ENCODE assay signal across 23 cellular contexts in the genomic region with DNA sequence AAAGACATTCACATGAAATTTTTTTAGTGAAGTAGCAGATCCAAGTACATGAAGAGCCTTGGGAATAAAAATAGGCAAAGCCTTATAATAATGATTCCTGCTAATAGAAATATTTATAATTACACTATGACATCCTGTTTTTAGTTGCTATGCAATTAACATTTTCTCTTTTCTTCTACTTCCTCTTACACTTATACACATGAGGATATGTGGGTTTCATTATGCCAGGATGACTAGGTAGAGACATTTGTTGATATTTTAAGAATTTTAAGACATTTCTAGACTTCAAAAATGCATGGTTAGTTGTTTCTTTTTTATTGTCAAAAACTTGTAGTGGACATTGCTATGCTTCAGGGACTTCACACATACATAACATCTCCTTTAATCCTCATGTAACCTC.
"Had no signal": no experiment of that assay in that cellular context is flagged by ENCODE, and none has a peak within 500 bp of the region (broad histone marks: within the 10 kb centered on the region; RNA-seq: fewer than 3 reads in every experiment).

No MANE protein-coding gene starts in this region.

- H3K27me3 ChIP-seq: brain microvascular endothelial cell, left lung, tibial nerve, vagina had no signal

- H3K4me3 ChIP-seq: coronary artery, left lung, mucosa of descending colon, tibial nerve, vagina had no signal

- H3K4me1 Mint-ChIP-seq: activated CD4-positive, alpha-beta T cell treated with anti-CD3 and anti-CD28 coated beads, Interleukin-2, amount 10 ng/mL, durations not matched to agents 24 days and 14 days; central memory CD8-positive, alpha-beta T cell; natural killer cell had no signal

- H3K27ac Mint-ChIP-seq: activated CD4-positive, alpha-beta T cell treated with anti-CD3 and anti-CD28 coated beads, Interleukin-2, amount 10 ng/mL, durations not matched to agents 24 days and 14 days; activated CD8-positive, alpha-beta T cell treated with anti-CD3 and anti-CD28 coated beads, Interleukin-2, amount 10 ng/mL, durations not matched to agents 7 days and 5 days; activated naive CD8-positive, alpha-beta T cell treated with anti-CD3 and anti-CD28 coated beads for 36 hours; natural killer cell had no signal

- H3K4me3 Mint-ChIP-seq: activated CD4-positive, alpha-beta T cell treated with anti-CD3 and anti-CD28 coated beads, Interleukin-2, amount 10 ng/mL, durations not matched to agents 24 days and 14 days; activated CD8-positive, alpha-beta T cell treated with anti-CD3 and anti-CD28 coated beads, Interleukin-2, amount 10 ng/mL, durations not matched to agents 7 days and 5 days; activated naive CD8-positive, alpha-beta T cell treated with anti-CD3 and anti-CD28 coated beads for 36 hours; central memory CD8-positive, alpha-beta T cell; natural killer cell had no signal

- H3K9me3 ChIP-seq: left lung, mucosa of descending colon, tibial nerve, vagina had no signal

- DNase-seq: activated CD4-positive, alpha-beta T cell treated with anti-CD3 and anti-CD28 coated beads, Interleukin-2, amount 10 ng/mL, durations not matched to agents 24 days and 14 days; activated CD4-positive, CD25-positive, alpha-beta regulatory T cell; activated CD8-positive, alpha-beta memory T cell treated with anti-CD3 and anti-CD28 coated beads, Interleukin-2, amount 50 U/mL, for 48 hours; activated CD8-positive, alpha-beta T cell treated with anti-CD3 and anti-CD28 coated beads, Interleukin-2, amount 10 ng/mL, durations not matched to agents 7 days and 5 days; activated gamma-delta T cell treated with Interleukin-2 at 50 U/mL for 16 hours; activated naive CD8-positive, alpha-beta T cell treated with anti-CD3 and anti-CD28 coated beads for 36 hours; amygdala; brain microvascular endothelial cell; effector CD4-positive, alpha-beta T cell; foreskin fibroblast; hippocampal formation; left lung; mammary epithelial cell; mucosa of descending colon; natural killer cell; stimulated activated CD4-positive, alpha-beta T cell treated with anti-CD3 and anti-CD28 coated beads, Interleukin-15, amount 100 ng/mL, for 24 hours; stimulated activated CD4-positive, alpha-beta T cell treated with anti-CD3 and anti-CD28 coated beads, Interleukin-4, amount 100 ng/mL, for 1 hour; stimulated activated naive CD4-positive, alpha-beta T cell treated with Interleukin-2 at 50 U/mL for 16 hours; substantia nigra had no signal

- H3K4me1 ChIP-seq: left lung, tibial nerve, vagina had no signal

- H3K36me3 Mint-ChIP-seq: activated naive CD8-positive, alpha-beta T cell treated with anti-CD3 and anti-CD28 coated beads for 36 hours; natural killer cell had no signal

- H3K27me3 Mint-ChIP-seq: activated CD4-positive, alpha-beta T cell treated with anti-CD3 and anti-CD28 coated beads, Interleukin-2, amount 10 ng/mL, durations not matched to agents 24 days and 14 days; activated naive CD8-positive, alpha-beta T cell treated with anti-CD3 and anti-CD28 coated beads for 36 hours; central memory CD8-positive, alpha-beta T cell had no signal

- H3K36me3 ChIP-seq: brain microvascular endothelial cell, left lung, tibial nerve, vagina had no signal

- H3K9me3 Mint-ChIP-seq: activated CD4-positive, alpha-beta T cell treated with anti-CD3 and anti-CD28 coated beads, Interleukin-2, amount 10 ng/mL, durations not matched to agents 24 days and 14 days; activated naive CD8-positive, alpha-beta T cell treated with anti-CD3 and anti-CD28 coated beads for 36 hours had no signal

- H3K27ac ChIP-seq: brain microvascular endothelial cell, coronary artery, left lung, tibial nerve, vagina had no signal

- ATAC-seq: activated CD8-positive, alpha-beta T cell treated with anti-CD3 and anti-CD28 coated beads, Interleukin-2, amount 10 ng/mL, durations not matched to agents 7 days and 5 days; left lung; mucosa of descending colon; natural killer cell had no signal
